ENCODE assay signal across 9 cellular contexts in genomic region chr12:109863961-109864712, GRCh38. TPM values are rescaled to one million over a fixed set of nuclear protein-coding genes. Genes with fewer than 3 reads are reported as not detected.
DNase-seq lines count a peak whose midpoint lies in the region; ATAC-seq and TF ChIP-seq lines count a peak whose summit lies in the region.
"Had no signal": no experiment of that assay in that cellular context is flagged by ENCODE, and none has a peak within 500 bp of the region (broad histone marks: within the 10 kb centered on the region; RNA-seq: fewer than 3 reads in every experiment).

No MANE protein-coding gene starts in this region.

- peaks cover 22% of the 10 kb centered on the region for H3K4me1 Mint-ChIP-seq in activated T-cell treated with anti-CD3 and anti-CD28 coated beads, Interleukin-2, amount 50 U/mL, for 24 hours (ENCODE audit: low read depth)
- peaks cover 19% of the 10 kb centered on the region for H3K4me1 Mint-ChIP-seq in brain

- peak overlapping the region; percentile 71 for H3K27ac Mint-ChIP-seq in activated T-cell treated with anti-CD3 and anti-CD28 coated beads, Interleukin-2, amount 50 U/mL, for 24 hours
- peak overlapping the region in 3 of 5 experiments; percentile 4 to 42 (median 27) for H3K27ac Mint-ChIP-seq in brain

- no peak overlapping the region for H3K4me3 Mint-ChIP-seq in activated T-cell treated with anti-CD3 and anti-CD28 coated beads, Interleukin-2, amount 50 U/mL, for 24 hours
- H3K4me3 Mint-ChIP-seq in brain = no peak overlapping the region

- no peaks in the 10 kb centered on the region for H3K27me3 Mint-ChIP-seq in activated T-cell treated with anti-CD3 and anti-CD28 coated beads, Interleukin-2, amount 50 U/mL, for 24 hours
- H3K27me3 Mint-ChIP-seq in brain = no peaks in the 10 kb centered on the region

- intact Hi-C loops in lower lobe of right lung (cut with DNase I) = no loop called here

- DNase-seq in activated T-cell treated with anti-CD3 and anti-CD28 coated beads, Interleukin-2, amount 50 U/mL, for 24 hours = no peak
- DNase-seq in activated T-cell treated with anti-CD3 and anti-CD28 coated beads for 4 hours = no peak
- no peak for DNase-seq in lower lobe of right lung
- peak; percentile 75 for DNase-seq in ureter (ENCODE audit: low spot score)
- no peak for DNase-seq in NCI-H2196 treated with DMSO at 0.1 percent for 48 hours (lab: John Stamatoyannopoulos, UW; ENCODE audit: unreplicated experiment)
- DNase-seq in activated CD4-positive, alpha-beta T cell treated with anti-CD3 and anti-CD28 coated beads, Interleukin-2, amount 50 U/mL, for 1 hour = no peak
- DNase-seq: stimulated activated CD4-positive, alpha-beta T cell treated with anti-CD3 and anti-CD28 coated beads, Interleukin-1b, Interleukin-23, amount 100 ng/mL, for 48 hours had no signal

- no peaks in the 10 kb centered on the region for H3K9me3 Mint-ChIP-seq in activated T-cell treated with anti-CD3 and anti-CD28 coated beads, Interleukin-2, amount 50 U/mL, for 24 hours
- H3K9me3 Mint-ChIP-seq in brain = no peaks in the 10 kb centered on the region

- peaks cover 33% of the 10 kb centered on the region for H3K4me1 ChIP-seq in lower lobe of right lung

- H3K4me3 ChIP-seq in lower lobe of right lung = no peak overlapping the region

- peak; percentile 93 to 94 for ATAC-seq in lower lobe of right lung
- no peak for ATAC-seq in GM19351 (IDR thresholded peaks at IDR 0.05; ENCODE audit: unreplicated experiment)

- H3K27ac ChIP-seq in lower lobe of right lung = peak overlapping the region; percentile 76

- H3K9me3 ChIP-seq in lower lobe of right lung = no peaks in the 10 kb centered on the region

- TF ChIP-seq CTCF in brain (conservative IDR thresholded peaks at IDR 0.05) = no peak
- no peak for TF ChIP-seq CTCF in lower lobe of right lung (IDR thresholded peaks at IDR 0.05)

- no peaks in the 10 kb centered on the region for H3K27me3 ChIP-seq in lower lobe of right lung (ENCODE audit: low read depth)

- H3K36me3 ChIP-seq in lower lobe of right lung = peaks cover 11% of the 10 kb centered on the region

- H3K36me3 Mint-ChIP-seq in activated T-cell treated with anti-CD3 and anti-CD28 coated beads, Interleukin-2, amount 50 U/mL, for 24 hours (ENCODE audit: low read depth) = peaks cover 16% of the 10 kb centered on the region
- H3K36me3 Mint-ChIP-seq in brain = peaks cover 11% of the 10 kb centered on the region

RNA-seq across cellular contexts. Expression of gene GLTP, which starts 16.2 kb away (rescaled TPM):
- polyA plus RNA-seq in brain (ENCODE audit: insufficient read depth, low read depth, low replicate concordance) = 58.8 TPM
- total RNA-seq in lower lobe of right lung (45.3 TPM), ureter (106 TPM)

RNA-seq across cellular contexts. Expression of gene TRPV4, which starts 30.9 kb away (rescaled TPM):
- polyA plus RNA-seq in brain (ENCODE audit: insufficient read depth, low read depth, low replicate concordance) = 0.14 TPM
- 7.7 TPM for total RNA-seq in lower lobe of right lung
- total RNA-seq in ureter = 3.6 TPM

RNA-seq across cellular contexts. Expression of gene TCHP, which starts 35.9 kb away (rescaled TPM):
- 14.7 TPM for polyA plus RNA-seq in brain (ENCODE audit: insufficient read depth, low read depth, low replicate concordance)
- total RNA-seq in lower lobe of right lung (16.8 TPM), ureter (20.8 TPM)
